In the genomic region with DNA sequence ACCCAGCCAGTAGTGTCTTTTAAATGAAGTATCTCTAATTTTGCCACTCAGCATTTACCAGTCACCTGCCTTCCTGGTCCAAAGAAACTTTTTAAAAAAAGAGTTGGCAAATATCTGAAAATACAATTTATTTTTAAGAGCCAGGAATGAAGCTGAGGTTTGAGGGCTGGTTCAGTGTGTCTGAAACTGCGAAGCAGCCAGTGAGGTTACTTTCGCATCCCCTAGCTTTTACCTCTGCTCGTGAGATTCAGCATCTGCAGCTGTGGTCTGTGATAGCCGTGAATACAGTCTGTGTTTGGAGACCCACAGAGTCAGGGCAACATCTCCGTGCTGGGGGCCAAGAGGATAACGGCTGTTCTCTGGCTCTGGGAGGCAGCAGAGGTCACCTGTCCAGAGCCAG, we compare ENCODE assay signal across 27 cellular contexts. TPM values are rescaled to one million over a fixed set of nuclear protein-coding genes. Genes with fewer than 3 reads are reported as not detected.
DNase-seq lines count a peak whose midpoint lies in the region; ATAC-seq and FAIRE-seq lines count a peak whose summit lies in the region.
"Had no signal": no experiment of that assay in that cellular context is flagged by ENCODE, and none has a peak within 500 bp of the region (broad histone marks: within the 10 kb centered on the region; RNA-seq: fewer than 3 reads in every experiment).

No MANE protein-coding gene starts in this region.

- peaks cover 6 to 8% of the 10 kb centered on the region in 2 donors for H3K9me3 Mint-ChIP-seq in activated naive CD4-positive, alpha-beta T cell treated with anti-CD3 and anti-CD28 coated beads, Interleukin-2, amount 50 U/mL, for 72 hours
- peaks cover 7% of the 10 kb centered on the region for H3K9me3 Mint-ChIP-seq in memory B cell
- H3K9me3 Mint-ChIP-seq: mesothelial cell of epicardium had no signal

- DNase-seq in activated naive CD4-positive, alpha-beta T cell treated with anti-CD3 and anti-CD28 coated beads, Interleukin-2, amount 50 U/mL, for 72 hours (ENCODE audit: low spot score in 2 of 2), result no peak
- DNase-seq in activated naive CD4-positive, alpha-beta T cell treated with Interleukin-2 at 50 U/mL for 16 hours, result no peak
- DNase-seq in GM19239 (ENCODE audit: insufficient read length, low spot score) (no peak), RPMI8226 (peak; percentile 89), memory B cell (ENCODE audit: low spot score in 2 of 2) (no peak), NCI-H1105 treated with DMSO at 0.1 percent for 48 hours (lab: John Stamatoyannopoulos, UW) (no peak), hippocampal formation (lab: John Stamatoyannopoulos, UW) (no peak)
- DNase-seq: activated CD4-positive, alpha-beta T cell treated with anti-CD3 and anti-CD28 coated beads for 48 hours; activated CD8-positive, alpha-beta memory T cell treated with anti-CD3 and anti-CD28 coated beads, Interleukin-2, amount 50 U/mL, for 4 hours; activated gamma-delta T cell; amniotic stem cell; colonic mucosa; gastrocnemius medialis; Karpas-422; left ventricle myocardium inferior; naive thymus-derived CD8-positive, alpha-beta T cell; NCI-H1694 treated with DMSO at 0.1 percent for 48 hours; NCI-H526; ovary; SK-N-SH; spleen; stimulated activated CD4-positive, alpha-beta T cell treated with anti-CD3 and anti-CD28 coated beads, Interleukin-4, amount 100 ng/mL, for 24 hours had no signal

- peak overlapping the region; percentile 36 to 99 for H3K27ac Mint-ChIP-seq in activated naive CD4-positive, alpha-beta T cell treated with anti-CD3 and anti-CD28 coated beads, Interleukin-2, amount 50 U/mL, for 72 hours
- peak overlapping the region; percentile 20 for H3K27ac Mint-ChIP-seq in memory B cell
- H3K27ac Mint-ChIP-seq: mesothelial cell of epicardium had no signal

- peak; percentile 93 for FAIRE-seq in GM19239 (lab: Jason Lieb, UNC)
- FAIRE-seq: bronchial epithelial cell, H1 had no signal

- H3K4me1 Mint-ChIP-seq in memory B cell, result peaks cover 26% of the 10 kb centered on the region

- no peaks in the 10 kb centered on the region for H3K27me3 Mint-ChIP-seq in memory B cell
- H3K27me3 Mint-ChIP-seq: naive thymus-derived CD8-positive, alpha-beta T cell; stimulated activated naive CD8-positive, alpha-beta T cell treated with anti-CD3 and anti-CD28 coated beads, Interleukin-15, Interleukin-2, amounts not matched to agents 100 ng/mL and 50 ng/mL, for 24 hours had no signal

- H3K36me3 Mint-ChIP-seq in activated naive CD4-positive, alpha-beta T cell treated with anti-CD3 and anti-CD28 coated beads, Interleukin-2, amount 50 U/mL, for 72 hours, result peaks cover 25 to 30% of the 10 kb centered on the region in 2 donors
- no peaks in the 10 kb centered on the region for H3K36me3 Mint-ChIP-seq in memory B cell
- H3K36me3 Mint-ChIP-seq: mesothelial cell of epicardium had no signal

- no peak for ATAC-seq in activated naive CD4-positive, alpha-beta T cell treated with anti-CD3 and anti-CD28 coated beads, Interleukin-2, amount 50 U/mL, for 72 hours
- no peak for ATAC-seq in memory B cell (ENCODE audit: low read depth)
- no peak for ATAC-seq in GM21529 (IDR thresholded peaks at IDR 0.05; ENCODE audit: unreplicated experiment)
- ATAC-seq: gastrocnemius medialis; naive thymus-derived CD8-positive, alpha-beta T cell had no signal

- H3K4me3 Mint-ChIP-seq in memory B cell, result peak overlapping the region; percentile 11
- H3K4me3 Mint-ChIP-seq: mesothelial cell of epicardium had no signal

RNA-seq across cellular contexts. Expression of a gene that starts 21.3 kb away (rescaled TPM):
- total RNA-seq in activated naive CD4-positive, alpha-beta T cell treated with anti-CD3 and anti-CD28 coated beads, Interleukin-2, amount 50 U/mL, for 72 hours, result 100 to 1,000 TPM; 214 to 334 TPM

RNA-seq across cellular contexts. Expression of a gene that starts 32.2 kb away (rescaled TPM):
- 10 to 100 TPM in 1 of 2 donors, 1 to 10 TPM in 1; 10.0 to 22.5 TPM for total RNA-seq in activated naive CD4-positive, alpha-beta T cell treated with anti-CD3 and anti-CD28 coated beads, Interleukin-2, amount 50 U/mL, for 72 hours
